ENCODE assay signal across 22 cellular contexts in genomic region chr3:115252679-115253078, GRCh38.
A peak's percentile ranks its signal among the peaks of the same experiment; 100 is the strongest.
DNase-seq lines count a peak whose midpoint lies in the region; ATAC-seq, FAIRE-seq and TF ChIP-seq lines count a peak whose summit lies in the region.
"Had no signal": no experiment of that assay in that cellular context is flagged by ENCODE, and none has a peak within 500 bp of the region (broad histone marks: within the 10 kb centered on the region; RNA-seq: fewer than 3 reads in every experiment).

No MANE protein-coding gene starts in this region.

- TF ChIP-seq POLR2A in A549 (IDR thresholded peaks at IDR 0.05; ENCODE audit: low read length) (no peak), K562 (conservative IDR thresholded peaks at IDR 0.05) (no peak)

- no peak overlapping the region for H4K91ac ChIP-seq in neuronal stem cell (ENCODE audit: low read depth, low read length, poor library complexity)

- no peak overlapping the region for H2AK5ac ChIP-seq in neuronal stem cell (ENCODE audit: low read depth, low read length)

- H3K27ac ChIP-seq in A549, result no peak overlapping the region
- H3K27ac ChIP-seq in GM23338 (ENCODE audit: low read depth), result no peak overlapping the region
- no peak overlapping the region for H3K27ac ChIP-seq in K562 (ENCODE audit: extremely low read depth, low read depth, low read length)
- H3K27ac ChIP-seq in neuronal stem cell (replicated peaks; ENCODE audit: low read length), result no peak overlapping the region
- H3K27ac ChIP-seq: BLaER1 treated with 17β-estradiol and CSF1 and Interleukin-3, amounts not matched to agents 10 nM and 100 nM; C4-2B had no signal

- no peaks in the 10 kb centered on the region; the same call in 2 of the 3 replicates for H3K36me3 Mint-ChIP-seq in GM23338 (ENCODE audit: low read depth)

- H3K27ac Mint-ChIP-seq in GM23338, result no peak overlapping the region
- H3K27ac Mint-ChIP-seq: B cell; CD4-positive, alpha-beta T cell; CD8-positive, alpha-beta T cell had no signal

- H3K79me1 ChIP-seq in neuronal stem cell (ENCODE audit: low read depth, low read length), result no peaks in the 10 kb centered on the region

- H2BK120ac ChIP-seq in neuronal stem cell (ENCODE audit: low read depth, low read length), result no peak overlapping the region

- BruUV-seq in K562 (replicated peaks; lab: Mats Ljungman, UMichigan), result no TSS peak

- POLR2A ChIA-PET in A549 (lab: Yijun Ruan, JAX) (no interaction called here), K562 (lab: Yijun Ruan, JAX) (no interaction called here)

- DNase-seq in A549 (ENCODE audit: low read depth in 1 of 2, low spot score in 1 of 2) (no peak), GM23338 (ENCODE audit: low spot score) (no peak), K562 (ENCODE audit: extremely low read depth in 1 of 4, low spot score in 3 of 4) (no peak), neuronal stem cell (ENCODE audit: low spot score) (no peak), HK-2 (ENCODE audit: unreplicated experiment) (no peak)
- DNase-seq: 8988T; AML-193; Caco-2; Calu3; CD4-positive, alpha-beta T cell; CD8-positive, alpha-beta T cell; DMS79 treated with DMSO at 0.1 percent for 48 hours; GF-D8 had no signal

- no peak overlapping the region for H3K4ac ChIP-seq in neuronal stem cell (ENCODE audit: low read length)

- H3K36me3 ChIP-seq in GM23338 (ENCODE audit: insufficient read depth), result no peaks in the 10 kb centered on the region
- no peaks in the 10 kb centered on the region for H3K36me3 ChIP-seq in K562 (ENCODE audit: control insufficient read depth, insufficient read depth, low read length)
- H3K36me3 ChIP-seq in neuronal stem cell (replicated peaks in 1 of 2; ENCODE audit: control insufficient read depth in 2 of 2, insufficient read depth in 2 of 2, low read length in 2 of 2), result no peaks in the 10 kb centered on the region
- H3K36me3 ChIP-seq: BLaER1 treated with 17β-estradiol and CSF1 and Interleukin-3, amounts not matched to agents 10 nM and 100 nM had no signal

- H2AFZ ChIP-seq in GM23338 (peak overlapping the region; percentile 60; the same call in 1 of the 2 replicates), K562 (ENCODE audit: low read depth, low read length) (no peak overlapping the region), neuronal stem cell (ENCODE audit: low read length) (no peak overlapping the region)

- no peaks in the 10 kb centered on the region for H4K20me1 ChIP-seq in GM23338 (replicated peaks; ENCODE audit: insufficient read depth)
- H4K20me1 ChIP-seq in K562 (replicated peaks; ENCODE audit: control insufficient read depth, insufficient read depth, low read length), result no peaks in the 10 kb centered on the region
- H4K20me1 ChIP-seq: BLaER1 treated with 17β-estradiol and CSF1 and Interleukin-3, amounts not matched to agents 10 nM and 100 nM had no signal

- no peak overlapping the region for H4K8ac ChIP-seq in neuronal stem cell (ENCODE audit: low read depth, low read length)

- intact Hi-C loops in K562 (cut with micrococcal nuclease), result no loop called here

- no peak for ATAC-seq in A549
- no peak for ATAC-seq in GM23338
- ATAC-seq in K562, result no peak
- ATAC-seq in GM21390 (IDR thresholded peaks at IDR 0.05; ENCODE audit: unreplicated experiment), result no peak
- ATAC-seq: CD8-positive, alpha-beta T cell had no signal

- H2BK12ac ChIP-seq in neuronal stem cell (ENCODE audit: low read length), result no peak overlapping the region

- H3K9me3 Mint-ChIP-seq in GM23338, result no peaks in the 10 kb centered on the region; the same call in 2 of the 3 replicates

- no peak overlapping the region for H3K18ac ChIP-seq in neuronal stem cell (ENCODE audit: low read length)

- TF ChIP-seq EP300 in A549 (IDR thresholded peaks at IDR 0.05) (no peak), K562 (IDR thresholded peaks at IDR 0.05; ENCODE audit: low read length) (no peak)

- CTCF ChIA-PET in A549 (lab: Yijun Ruan, JAX), result interaction anchor here (2.7 kb wide), 1 partner anchor 35 kb away, joined by 9 read pairs; no protein-coding TSS in a partner anchor
- CTCF ChIA-PET in K562 (lab: Yijun Ruan, JAX; ENCODE audit: low intra/inter-chr PET ratio), result no interaction called here

- H3K4me3 ChIP-seq in A549 (no peak overlapping the region), GM23338 (no peak overlapping the region), K562 (no peak overlapping the region), neuronal stem cell (ENCODE audit: low read length in 2 of 2) (no peak overlapping the region)
- H3K4me3 ChIP-seq: BLaER1 treated with 17β-estradiol and CSF1 and Interleukin-3, amounts not matched to agents 10 nM and 100 nM had no signal

- no peak overlapping the region for H3K14ac ChIP-seq in neuronal stem cell (ENCODE audit: low read length)

- H3K9me1 ChIP-seq in K562 (ENCODE audit: control insufficient read depth, insufficient read depth, low read length), result no peaks in the 10 kb centered on the region

- H3K27me3 ChIP-seq in GM23338 (ENCODE audit: insufficient read depth), result no peaks in the 10 kb centered on the region
- no peaks in the 10 kb centered on the region for H3K27me3 ChIP-seq in K562 (ENCODE audit: control insufficient read depth in 2 of 2, insufficient read depth in 2 of 2, low read length in 2 of 2)
- no peaks in the 10 kb centered on the region for H3K27me3 ChIP-seq in neuronal stem cell (ENCODE audit: control insufficient read depth in 3 of 3, insufficient read depth in 3 of 3, low read depth in 1 of 3, low read length in 3 of 3)
- H3K27me3 ChIP-seq: BLaER1 treated with 17β-estradiol and CSF1 and Interleukin-3, amounts not matched to agents 10 nM and 100 nM had no signal

- H2BK15ac ChIP-seq in neuronal stem cell (ENCODE audit: low read length), result no peak overlapping the region

- no peak overlapping the region for H3K4me3 Mint-ChIP-seq in GM23338
- H3K4me3 Mint-ChIP-seq: B cell; CD4-positive, alpha-beta T cell; CD8-positive, alpha-beta T cell had no signal

- peaks cover 9% of the 10 kb centered on the region; the same call in 1 of the 2 replicates for H3K9me2 ChIP-seq in GM23338 (ENCODE audit: insufficient read depth)

- H3K9ac ChIP-seq in K562 (ENCODE audit: insufficient read depth in 1 of 2, low read depth in 2 of 2, low read length in 2 of 2) (no peak overlapping the region), neuronal stem cell (ENCODE audit: low read depth, low read length, poor library complexity) (no peak overlapping the region)
- H3K9ac ChIP-seq: BLaER1 treated with 17β-estradiol and CSF1 and Interleukin-3, amounts not matched to agents 10 nM and 100 nM had no signal

- H3K4me2 ChIP-seq in A549 (no peak overlapping the region), GM23338 (no peak overlapping the region), K562 (ENCODE audit: insufficient read depth, low read length) (no peak overlapping the region), neuronal stem cell (ENCODE audit: insufficient read depth, low read length, poor library complexity, severe bottlenecking) (no peak overlapping the region)
- H3K4me2 ChIP-seq: BLaER1 treated with 17β-estradiol and CSF1 and Interleukin-3, amounts not matched to agents 10 nM and 100 nM had no signal

- peaks cover 6% of the 10 kb centered on the region; the same call in 2 of the 3 replicates for H3K4me1 Mint-ChIP-seq in GM23338
- H3K4me1 Mint-ChIP-seq: B cell had no signal

- no peak overlapping the region for H2BK5ac ChIP-seq in neuronal stem cell (ENCODE audit: low read length)

- TF ChIP-seq CTCF in A549 (IDR thresholded peaks at IDR 0.05) (no peak), GM23338 (conservative IDR thresholded peaks at IDR 0.05; ENCODE audit: low read depth in 2 of 2) (no peak), K562 (IDR thresholded peaks at IDR 0.05 in 2 of 3, conservative IDR thresholded peaks at IDR 0.05 in 1 of 3; ENCODE audit: insufficient read depth in 2 of 3, low read depth in 1 of 3, low read length in 3 of 3) (no peak)

- FAIRE-seq in A549 (lab: Jason Lieb, UNC) (no peak), K562 (lab: Jason Lieb, UNC) (no peak)
- FAIRE-seq: A204.1, D721Med, G401.6, GM12891, GM19239 had no signal

- H3K9me3 ChIP-seq in A549 (peaks cover 15% of the 10 kb centered on the region), K562 (replicated peaks; ENCODE audit: control insufficient read depth, insufficient read depth, low read depth, low read length) (no peaks in the 10 kb centered on the region), neuronal stem cell (replicated peaks in 1 of 2; ENCODE audit: control insufficient read depth in 2 of 2, insufficient read depth in 1 of 2, low read depth in 1 of 2, low read length in 2 of 2) (peaks cover 2 to 6% of the 10 kb centered on the region in 2 donors)
- H3K9me3 ChIP-seq: Caco-2 had no signal

- TF ChIP-seq RAD21 in A549 (conservative IDR thresholded peaks at IDR 0.05 in 1 of 2, IDR thresholded peaks at IDR 0.05 in 1 of 2) (no peak), K562 (CRISPR knock-in tag; conservative IDR thresholded peaks at IDR 0.05 in 1 of 2, IDR thresholded peaks at IDR 0.05 in 1 of 2) (no peak)

- no peaks in the 10 kb centered on the region for H3F3A ChIP-seq in GM23338 (replicated peaks; ENCODE audit: low read depth)

- in situ Hi-C loops in K562 (cut with MboI), result no loop called here

- H3K79me2 ChIP-seq in GM23338 (replicated peaks; ENCODE audit: insufficient read depth) (no peaks in the 10 kb centered on the region), K562 (ENCODE audit: control insufficient read depth, insufficient read depth, low read length) (no peaks in the 10 kb centered on the region)

- H3K23ac ChIP-seq in neuronal stem cell (ENCODE audit: low read depth, low read length, poor library complexity), result no peak overlapping the region

- H3K4me1 ChIP-seq in A549 (peaks cover 11% of the 10 kb centered on the region; the same call in 2 of the 3 replicates), GM23338 (ENCODE audit: insufficient read depth) (no peaks in the 10 kb centered on the region), K562 (replicated peaks in 1 of 2; ENCODE audit: control insufficient read depth in 2 of 2, insufficient read depth in 2 of 2, low read length in 2 of 2) (peaks cover 0 to 6% of the 10 kb centered on the region in 2 experiments; a peak in 2 of 5 replicates), neuronal stem cell (ENCODE audit: control insufficient read depth in 2 of 2, insufficient read depth in 1 of 2, low read depth in 1 of 2, low read length in 2 of 2) (no peaks in the 10 kb centered on the region)
- H3K4me1 ChIP-seq: Caco-2 had no signal

- H3K27me3 Mint-ChIP-seq in GM23338 (ENCODE audit: insufficient read depth, low read depth, poor library complexity), result no peaks in the 10 kb centered on the region
- H3K27me3 Mint-ChIP-seq: CD4-positive, alpha-beta T cell had no signal

TF ChIP-seq in A549, 52 proteins besides CTCF, POLR2A, EP300 and RAD21:
- TF ChIP-seq MAFK (IDR thresholded peaks at IDR 0.05; ENCODE audit: partially characterized antibody) (peak; percentile 84), ZFP36 (IDR thresholded peaks at IDR 0.05; ENCODE audit: borderline replicate concordance, partially characterized antibody) (no peak)

Comparison
In these comparisons a context has a peak if more than half of its experiments do, and no peak if none do; other contexts are left out.
1. Of the 35 proteins assayed by ChIP-seq in both K562 and A549: peak only in K562: none; only in A549: none; in both: MAFK; in neither: 34.